ENCODE assay signal across 24 cellular contexts in the genomic region with DNA sequence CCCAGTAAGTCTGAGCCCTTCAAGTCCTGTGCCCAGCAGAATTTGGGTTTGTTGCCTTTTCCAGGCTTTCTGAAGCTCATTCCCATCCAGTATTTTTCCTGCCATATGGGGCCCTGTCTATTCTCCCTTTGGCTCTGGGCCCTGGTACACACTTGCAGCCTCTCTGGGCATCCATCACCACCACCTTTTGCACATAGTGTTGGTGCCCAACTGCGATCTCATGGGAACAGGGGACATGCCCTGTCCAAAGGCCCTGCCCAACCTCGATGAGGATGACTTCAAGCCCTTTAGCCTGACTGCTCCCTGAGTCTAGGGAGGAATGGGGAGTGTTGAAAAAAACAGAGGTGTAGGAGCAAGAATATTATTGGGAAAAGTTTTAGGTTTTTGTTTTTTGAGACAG.
"Had no signal": no experiment of that assay in that cellular context is flagged by ENCODE, and none has a peak within 500 bp of the region (broad histone marks: within the 10 kb centered on the region; RNA-seq: fewer than 3 reads in every experiment).

No MANE protein-coding gene starts in this region.

- H3K4me1 ChIP-seq: colonic mucosa had no signal

- H3K27ac Mint-ChIP-seq: activated CD4-positive, alpha-beta T cell treated with anti-CD3 and anti-CD28 coated beads for 36 hours; activated naive CD8-positive, alpha-beta T cell treated with anti-CD3 and anti-CD28 coated beads, Interleukin-2, amount 50 U/mL, for 24 hours; activated T-helper 1 cell treated with anti-CD3 and anti-CD28 coated beads, Interleukin-12 subunit alpha, Interleukin-12 subunit beta, Interleukin-2, Interleukin-4 antibody, amounts not matched to agents 30 ng/mL and 10 ng/mL and 1 ng/mL, durations not matched to agents 14 hours and 24 hours and 36 hours; natural killer cell; WTC11 had no signal

- DNase-seq: activated CD4-positive, alpha-beta T cell treated with anti-CD3 and anti-CD28 coated beads for 36 hours; activated CD4-positive, alpha-beta T cell treated with anti-CD3 and anti-CD28 coated beads, Interleukin-2, amount 50 U/mL, for 4 hours; activated gamma-delta T cell; activated naive CD4-positive, alpha-beta T cell treated with anti-CD3 and anti-CD28 coated beads, Interleukin-2, amount 50 U/mL, for 16 hours; activated naive CD8-positive, alpha-beta T cell treated with anti-CD3 and anti-CD28 coated beads, Interleukin-2, amount 50 U/mL, for 24 hours; activated T-cell treated with anti-CD3 and anti-CD28 coated beads for 4 hours; anterior cingulate cortex; central memory CD4-positive, alpha-beta T cell; colonic mucosa; foreskin melanocyte; immature natural killer cell; kidney glomerular epithelial cell; midbrain; natural killer cell; ovary; psoas muscle; stimulated activated CD4-positive, alpha-beta T cell treated with anti-CD3 and anti-CD28 coated beads, Interleukin-4, amount 100 ng/mL, for 1 hour; stimulated activated naive CD4-positive, alpha-beta T cell; T-helper 9 cell; thyroid gland had no signal

- H3K27ac ChIP-seq: colonic mucosa, ovary, psoas muscle, right lobe of liver, thyroid gland had no signal

- H3K36me3 Mint-ChIP-seq: immature natural killer cell, natural killer cell had no signal

- H3K4me3 ChIP-seq: colonic mucosa, ovary, psoas muscle, right lobe of liver, thyroid gland had no signal

- H3K36me3 ChIP-seq: colonic mucosa, ovary, right lobe of liver, thyroid gland had no signal

- H3K27me3 ChIP-seq: colonic mucosa, ovary, right lobe of liver, thyroid gland had no signal

- H3K4me3 Mint-ChIP-seq: activated CD4-positive, alpha-beta T cell treated with anti-CD3 and anti-CD28 coated beads for 36 hours; activated naive CD8-positive, alpha-beta T cell treated with anti-CD3 and anti-CD28 coated beads, Interleukin-2, amount 50 U/mL, for 24 hours; activated T-helper 1 cell treated with anti-CD3 and anti-CD28 coated beads, Interleukin-12 subunit alpha, Interleukin-12 subunit beta, Interleukin-2, Interleukin-4 antibody, amounts not matched to agents 30 ng/mL and 10 ng/mL and 1 ng/mL, durations not matched to agents 14 hours and 24 hours and 36 hours; brain; immature natural killer cell; natural killer cell; WTC11 had no signal

- H3K9me3 Mint-ChIP-seq: activated naive CD8-positive, alpha-beta T cell treated with anti-CD3 and anti-CD28 coated beads, Interleukin-2, amount 50 U/mL, for 24 hours; activated T-helper 1 cell treated with anti-CD3 and anti-CD28 coated beads, Interleukin-12 subunit alpha, Interleukin-12 subunit beta, Interleukin-2, Interleukin-4 antibody, amounts not matched to agents 30 ng/mL and 10 ng/mL and 1 ng/mL, durations not matched to agents 14 hours and 24 hours and 36 hours; natural killer cell had no signal

- ATAC-seq: activated CD4-positive, alpha-beta T cell treated with anti-CD3 and anti-CD28 coated beads for 36 hours; activated naive CD8-positive, alpha-beta T cell treated with anti-CD3 and anti-CD28 coated beads, Interleukin-2, amount 50 U/mL, for 24 hours; natural killer cell; psoas muscle; right lobe of liver; WTC11 had no signal

- H3K9me3 ChIP-seq: colonic mucosa, ovary, psoas muscle, right lobe of liver, thyroid gland had no signal
